8 cellular contexts compared by ENCODE assay signal in the genomic region with DNA sequence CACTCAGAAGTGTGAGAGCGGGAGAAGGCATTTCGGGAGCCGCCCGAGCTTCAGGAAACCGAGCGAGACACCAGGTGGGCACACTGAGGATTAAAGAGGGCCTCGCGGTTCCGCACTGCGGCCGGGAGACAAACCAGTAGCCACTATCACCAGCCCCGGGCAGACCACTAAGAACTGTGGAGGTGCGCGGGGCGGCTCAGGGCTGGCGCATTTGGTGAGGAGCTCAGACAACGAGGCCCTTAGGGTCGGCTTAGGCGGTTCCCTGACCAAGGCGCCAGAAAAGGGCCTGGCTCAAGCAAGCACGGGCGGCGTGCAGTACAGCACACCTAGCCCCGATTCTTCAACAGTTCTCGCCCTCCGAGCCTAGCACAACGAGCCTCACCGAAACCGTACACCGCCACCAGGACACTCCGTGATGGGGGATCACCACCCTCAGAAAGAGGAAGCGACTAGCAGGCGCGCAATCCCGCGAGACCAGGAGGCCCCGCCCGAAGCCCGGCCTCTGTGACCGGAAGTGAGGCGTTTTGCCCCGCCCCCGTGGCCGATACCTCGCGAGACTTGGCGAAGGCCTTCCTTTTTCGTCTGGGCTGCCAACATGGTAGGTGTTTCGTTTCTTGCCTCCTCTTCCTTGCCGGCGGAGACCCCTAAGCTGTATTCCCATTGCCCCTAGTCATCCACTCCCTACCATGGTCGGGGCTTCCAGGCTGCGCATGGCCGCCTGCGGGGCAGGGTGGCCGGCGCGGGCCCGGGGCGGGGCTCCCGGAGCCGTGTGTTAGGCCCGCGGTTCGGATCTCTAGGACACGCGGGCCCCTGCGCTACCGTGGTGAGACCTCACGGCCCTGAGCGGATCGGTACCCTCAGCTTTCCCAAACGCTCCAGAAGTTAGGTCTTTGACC. TPM values are rescaled to one million over a fixed set of nuclear protein-coding genes. Genes with fewer than 3 reads are reported as not detected.
DNase-seq lines count a peak whose midpoint lies in the region; ATAC-seq and TF ChIP-seq lines count a peak whose summit lies in the region.

RPL27A (plus strand) TSS at position 574 of the 896 bp plus-strand sequence; CDS start at position 596, 22 bp downstream.
A gene with protein sequence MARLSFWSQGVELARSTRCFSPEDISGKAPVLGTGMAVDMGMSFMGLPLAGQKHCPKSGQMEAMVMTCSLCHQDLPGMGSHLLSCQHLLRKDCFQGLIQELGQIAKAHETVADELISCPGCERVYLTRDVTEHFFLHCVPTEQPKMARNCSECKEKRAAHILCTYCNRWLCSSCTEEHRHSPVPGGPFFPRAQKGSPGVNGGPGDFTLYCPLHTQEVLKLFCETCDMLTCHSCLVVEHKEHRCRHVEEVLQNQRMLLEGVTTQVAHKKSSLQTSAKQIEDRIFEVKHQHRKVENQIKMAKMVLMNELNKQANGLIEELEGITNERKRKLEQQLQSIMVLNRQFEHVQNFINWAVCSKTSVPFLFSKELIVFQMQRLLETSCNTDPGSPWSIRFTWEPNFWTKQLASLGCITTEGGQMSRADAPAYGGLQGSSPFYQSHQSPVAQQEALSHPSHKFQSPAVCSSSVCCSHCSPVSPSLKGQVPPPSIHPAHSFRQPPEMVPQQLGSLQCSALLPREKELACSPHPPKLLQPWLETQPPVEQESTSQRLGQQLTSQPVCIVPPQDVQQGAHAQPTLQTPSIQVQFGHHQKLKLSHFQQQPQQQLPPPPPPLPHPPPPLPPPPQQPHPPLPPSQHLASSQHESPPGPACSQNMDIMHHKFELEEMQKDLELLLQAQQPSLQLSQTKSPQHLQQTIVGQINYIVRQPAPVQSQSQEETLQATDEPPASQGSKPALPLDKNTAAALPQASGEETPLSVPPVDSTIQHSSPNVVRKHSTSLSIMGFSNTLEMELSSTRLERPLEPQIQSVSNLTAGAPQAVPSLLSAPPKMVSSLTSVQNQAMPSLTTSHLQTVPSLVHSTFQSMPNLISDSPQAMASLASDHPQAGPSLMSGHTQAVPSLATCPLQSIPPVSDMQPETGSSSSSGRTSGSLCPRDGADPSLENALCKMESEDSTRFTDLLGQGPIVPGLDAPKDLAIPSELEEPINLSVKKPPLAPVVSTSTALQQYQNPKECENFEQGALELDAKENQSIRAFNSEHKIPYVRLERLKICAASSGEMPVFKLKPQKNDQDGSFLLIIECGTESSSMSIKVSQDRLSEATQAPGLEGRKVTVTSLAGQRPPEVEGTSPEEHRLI (N-terminal part only) (minus strand): TSS at position 447 of the 896 bp plus-strand sequence. CDS start 10,391 bp downstream, outside the sequence.

- peak in 1 of 4 donors; percentile 22 for TF ChIP-seq CTCF in right lobe of liver (IDR thresholded peaks at IDR 0.05)

- H3K27me3 Mint-ChIP-seq in CD4-positive, CD25-positive, alpha-beta regulatory T cell = no peaks in the 10 kb centered on the region
- no peaks in the 10 kb centered on the region for H3K27me3 Mint-ChIP-seq in dendritic cell treated with granulocyte-macrophage colony-stimulating factor and Interleukin-4, amounts not matched to agents 40 ng/mL and 50 ng/mL, for 4 days

- peaks cover 36% of the 10 kb centered on the region for H3K36me3 ChIP-seq in CD4-positive, CD25-positive, alpha-beta regulatory T cell (ENCODE audit: control insufficient read depth, insufficient read depth, low read length)
- peaks cover 0 to 36% (median 14%) of the 10 kb centered on the region in 4 donors for H3K36me3 ChIP-seq in right lobe of liver

- under 1% methylated on average over 30 of the region's 73 CpGs for WGBS in right lobe of liver (ENCODE audit: insufficient coverage, low coverage, low lambda C conversion rate, missing lambda C conversion rate)

- H3K36me3 Mint-ChIP-seq in CD4-positive, CD25-positive, alpha-beta regulatory T cell = peaks cover 38% of the 10 kb centered on the region
- H3K36me3 Mint-ChIP-seq in dendritic cell treated with granulocyte-macrophage colony-stimulating factor and Interleukin-4, amounts not matched to agents 40 ng/mL and 50 ng/mL, for 4 days (ENCODE audit: low read depth) = peaks cover 76% of the 10 kb centered on the region

- H3K4me3 Mint-ChIP-seq in CD4-positive, CD25-positive, alpha-beta regulatory T cell = peak within 1 kb of the TSS; percentile 90 to 97 (median 96)
- peak within 1 kb of the TSS; percentile 86 for H3K4me3 Mint-ChIP-seq in dendritic cell treated with granulocyte-macrophage colony-stimulating factor and Interleukin-4, amounts not matched to agents 40 ng/mL and 50 ng/mL, for 4 days

- H3K27me3 ChIP-seq in CD4-positive, CD25-positive, alpha-beta regulatory T cell (ENCODE audit: control insufficient read depth, insufficient read depth, low read length) = no peaks in the 10 kb centered on the region
- no peaks in the 10 kb centered on the region for H3K27me3 ChIP-seq in right lobe of liver

- peak within 1 kb of the TSS; percentile 95 for H3K27ac ChIP-seq in CD4-positive, CD25-positive, alpha-beta regulatory T cell (ENCODE audit: insufficient read depth, low read length, poor library complexity, severe bottlenecking)
- H3K27ac ChIP-seq in right lobe of liver = peak within 1 kb of the TSS; percentile 85 to 96 (median 92)

- H3K4me3 ChIP-seq in CD4-positive, CD25-positive, alpha-beta regulatory T cell (ENCODE audit: low read depth, low read length) = peak within 1 kb of the TSS; percentile 98
- H3K4me3 ChIP-seq in right lobe of liver = peak within 1 kb of the TSS; percentile 93 to 96 (median 93)

- intact Hi-C loops in dendritic cell treated with granulocyte-macrophage colony-stimulating factor and Interleukin-4, amounts not matched to agents 40 ng/mL and 50 ng/mL, for 4 days (cut with micrococcal nuclease) = no loop called here
- intact Hi-C loops in right lobe of liver (cut with DNase I) = loop anchor here (5.0 to 10.0 kb wide), 2 partner anchors 132 to 280 kb away; partner anchors contain the start of gene TMEM9B (in 1 of the 2)

- H3K4me1 ChIP-seq in CD4-positive, CD25-positive, alpha-beta regulatory T cell (ENCODE audit: control insufficient read depth, insufficient read depth, low read length, poor library complexity, severe bottlenecking) = peaks cover 30% of the 10 kb centered on the region
- peaks cover 0 to 23% (median 11%) of the 10 kb centered on the region in 4 donors for H3K4me1 ChIP-seq in right lobe of liver

- H3K27ac Mint-ChIP-seq in CD4-positive, CD25-positive, alpha-beta regulatory T cell = peak within 1 kb of the TSS; percentile 98 to 99 (median 99)
- H3K27ac Mint-ChIP-seq in dendritic cell treated with granulocyte-macrophage colony-stimulating factor and Interleukin-4, amounts not matched to agents 40 ng/mL and 50 ng/mL, for 4 days = peak within 1 kb of the TSS; percentile 97

- no peaks in the 10 kb centered on the region for H3K9me3 ChIP-seq in CD4-positive, CD25-positive, alpha-beta regulatory T cell (ENCODE audit: control insufficient read depth in 2 of 2, low read length in 2 of 2)
- no peaks in the 10 kb centered on the region for H3K9me3 ChIP-seq in right lobe of liver

- peak; percentile 97 to 99 (median 98) for DNase-seq in CD4-positive, CD25-positive, alpha-beta regulatory T cell
- DNase-seq in NCI-H774 (lab: John Stamatoyannopoulos, UW) = peak; percentile 93
- peak; percentile 99 to 100 for DNase-seq in activated CD4-positive, alpha-beta T cell treated with anti-CD3 and anti-CD28 coated beads, Interleukin-2, amount 50 U/mL, for 4 hours
- DNase-seq in right lobe of liver = peak; percentile 99
- DNase-seq in stimulated activated CD4-positive, alpha-beta T cell treated with anti-CD3 and anti-CD28 coated beads, Interleukin-4, amount 100 ng/mL, for 24 hours = peak; percentile 99

- ATAC-seq in CD4-positive, CD25-positive, alpha-beta regulatory T cell (ENCODE audit: low read depth in 2 of 2) = peak; percentile 95
- peak; percentile 91 for ATAC-seq in GM19438 (IDR thresholded peaks at IDR 0.05; ENCODE audit: low read depth, unreplicated experiment)
- peak; percentile 86 for ATAC-seq in HG03571 (IDR thresholded peaks at IDR 0.05; ENCODE audit: unreplicated experiment)
- peak; percentile 97 to 99 (median 98) for ATAC-seq in right lobe of liver

- H3K4me1 Mint-ChIP-seq in CD4-positive, CD25-positive, alpha-beta regulatory T cell = peaks cover 11 to 57% (median 36%) of the 10 kb centered on the region in 4 donors
- peaks cover 36% of the 10 kb centered on the region for H3K4me1 Mint-ChIP-seq in dendritic cell treated with granulocyte-macrophage colony-stimulating factor and Interleukin-4, amounts not matched to agents 40 ng/mL and 50 ng/mL, for 4 days (ENCODE audit: low read depth)

- peak; percentile 96 for TF ChIP-seq POLR2A in right lobe of liver (IDR thresholded peaks at IDR 0.05)

- peaks cover 0 to 2% (median 0%) of the 10 kb centered on the region in 7 donors for H3K9me3 Mint-ChIP-seq in CD4-positive, CD25-positive, alpha-beta regulatory T cell
- no peaks in the 10 kb centered on the region for H3K9me3 Mint-ChIP-seq in dendritic cell treated with granulocyte-macrophage colony-stimulating factor and Interleukin-4, amounts not matched to agents 40 ng/mL and 50 ng/mL, for 4 days

RNA-seq across cellular contexts. Expression of gene RPL27A, which starts in this region (rescaled TPM):
- total RNA-seq in CD4-positive, CD25-positive, alpha-beta regulatory T cell = 1,139 TPM
- polyA plus RNA-seq in CD4-positive, CD25-positive, alpha-beta regulatory T cell = 1,000 to 10,000 TPM; 2,739 to 4,268 (median 3,464) TPM
- total RNA-seq in right lobe of liver = 100 to 1,000 TPM; 187 to 394 (median 327) TPM

RNA-seq across cellular contexts. Expression of the second gene that starts in this region (rescaled TPM):
- total RNA-seq in CD4-positive, CD25-positive, alpha-beta regulatory T cell = 16.0 TPM
- polyA plus RNA-seq in CD4-positive, CD25-positive, alpha-beta regulatory T cell = 1 to 10 TPM in 1 of 4 donors, under 1 TPM in 3; 0.33 to 1.0 (median 0.57) TPM
- total RNA-seq in right lobe of liver = 10 to 100 TPM in 2 of 6 experiments, 1 to 10 TPM in 4; 4.0 to 16.4 (median 6.9) TPM

Comparison
In these comparisons a context has a peak if more than half of its experiments do, and no peak if none do; other contexts are left out.
1. Peak in every context shown above with its lines: DNase-seq, ATAC-seq, H3K4me3 ChIP-seq and H3K27ac ChIP-seq.